ENCODE assay signal across 9 cellular contexts in genomic region chr9:2013688-2014087, GRCh38. TPM values are rescaled to one million over a fixed set of nuclear protein-coding genes. Genes with fewer than 3 reads are reported as not detected.
DNase-seq lines count a peak whose midpoint lies in the region; ATAC-seq and TF ChIP-seq lines count a peak whose summit lies in the region.
"Had no signal": no experiment of that assay in that cellular context is flagged by ENCODE, and none has a peak within 500 bp of the region (broad histone marks: within the 10 kb centered on the region; RNA-seq: fewer than 3 reads in every experiment).

No MANE protein-coding gene starts in this region.

- no peaks in the 10 kb centered on the region for H3K9me3 ChIP-seq in esophagus muscularis mucosa

- no peak for TF ChIP-seq POLR2A in esophagus muscularis mucosa (IDR thresholded peaks at IDR 0.05; ENCODE audit: low read depth)

- TF ChIP-seq CTCF in esophagus muscularis mucosa (IDR thresholded peaks at IDR 0.05) (no peak), retinal pigment epithelial cell (conservative IDR thresholded peaks at IDR 0.05; ENCODE audit: low read depth, low read length) (no peak)

- peak overlapping the region; percentile 95 to 100 (median 98) for H3K27ac ChIP-seq in esophagus muscularis mucosa (replicated peaks in 1 of 4)

- intact Hi-C loops in esophagus muscularis mucosa (cut with DNase I) = loop anchor here (10.0 kb wide), 2 partner anchors 111 to 801 kb away; no protein-coding TSS in a partner anchor

- H3K4me3 ChIP-seq in GM08714 (ENCODE audit: low read length) (peak overlapping the region; percentile 98; the same call in 1 of the 2 replicates), esophagus muscularis mucosa (peak overlapping the region; percentile 83 to 95 (median 88)), retinal pigment epithelial cell (ENCODE audit: low read length) (peak overlapping the region; percentile 83)

- H3K27me3 ChIP-seq in esophagus muscularis mucosa = no peaks in the 10 kb centered on the region

- TF ChIP-seq EP300 in esophagus muscularis mucosa (IDR thresholded peaks at IDR 0.05) = no peak

- 53% methylated on average over 2 of the region's 2 CpGs for WGBS in esophagus muscularis mucosa

- no peaks in the 10 kb centered on the region for H3K36me3 ChIP-seq in esophagus muscularis mucosa

- peak; percentile 84 for DNase-seq in SIG-M5 treated with dmso at 0.1 percent for 504 hours (lab: John Stamatoyannopoulos, UW; ENCODE audit: unreplicated experiment)
- DNase-seq in esophagus muscularis mucosa (ENCODE audit: extremely low spot score) = no peak
- DNase-seq in retinal pigment epithelial cell (ENCODE audit: low read depth) = no peak
- no peak for DNase-seq in germinal center (ENCODE audit: low spot score)
- no peak for DNase-seq in NCI-H2196 treated with DMSO at 0.1 percent for 48 hours (lab: John Stamatoyannopoulos, UW; ENCODE audit: unreplicated experiment)
- DNase-seq in NCI-H510A treated with DMSO at 0.1 percent for 48 hours (lab: John Stamatoyannopoulos, UW) = no peak
- DNase-seq: NCI-H187 treated with DMSO at 0.1 percent for 48 hours had no signal

- no peak for ATAC-seq in GM19467 (IDR thresholded peaks at IDR 0.05; ENCODE audit: unreplicated experiment)

- H3K4me1 ChIP-seq in esophagus muscularis mucosa = peaks cover 16 to 21% (median 18%) of the 10 kb centered on the region in 4 donors

RNA-seq across cellular contexts. Expression of gene SMARCA2, which starts 1.5 kb away (rescaled TPM):
- 10 to 100 TPM; 76.7 to 99.0 (median 89.8) TPM for total RNA-seq in esophagus muscularis mucosa
